Comparison of ENCODE assay signal across 8 cellular contexts in the genomic region with DNA sequence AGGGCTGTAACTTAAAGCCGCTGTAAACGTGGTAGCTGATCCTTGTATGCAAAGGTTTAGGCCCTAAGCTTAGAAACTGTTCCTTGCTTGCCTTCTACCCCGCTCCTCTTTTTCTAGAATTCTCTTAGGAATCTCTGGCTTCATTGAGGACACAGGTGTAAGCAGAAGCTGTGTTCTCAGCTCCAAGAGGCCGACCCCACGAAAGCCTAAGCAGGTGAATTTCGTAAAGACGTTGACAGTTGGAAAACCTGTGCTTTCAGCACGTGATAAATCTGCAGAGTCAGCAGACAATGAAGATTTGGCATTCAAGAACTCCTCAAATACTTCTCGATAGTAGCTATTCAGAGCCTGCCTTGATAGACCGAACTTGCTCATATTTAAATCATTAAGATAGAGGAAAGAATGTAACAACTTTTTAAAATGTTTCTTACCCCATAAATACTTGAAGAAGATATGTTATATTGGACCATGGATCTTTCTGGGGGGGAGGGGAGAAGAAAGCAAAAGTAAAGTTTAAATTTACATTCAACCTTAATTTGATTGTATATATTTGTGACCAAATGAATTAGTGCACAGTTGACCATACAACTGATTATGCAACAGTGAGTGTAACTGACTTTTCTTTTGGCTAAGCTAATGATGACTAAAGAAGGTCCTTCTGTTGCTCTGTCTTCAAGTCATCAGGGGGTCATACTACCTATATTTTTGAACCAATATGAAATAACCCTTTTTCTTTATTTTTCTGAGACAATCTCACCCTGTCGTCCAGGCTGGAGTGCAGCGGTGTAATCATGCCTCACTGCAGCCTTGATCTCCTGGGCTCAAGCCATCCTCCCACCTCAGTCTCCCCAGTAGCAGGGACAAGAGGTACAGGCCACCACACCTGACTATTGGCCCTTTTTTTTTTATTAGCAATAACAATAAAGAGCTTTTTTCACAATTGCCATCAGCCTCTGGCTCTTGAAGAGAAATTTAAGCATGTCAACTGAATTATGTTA. TPM values are rescaled to one million over a fixed set of nuclear protein-coding genes. Genes with fewer than 3 reads are reported as not detected.
A peak's percentile ranks its signal among the peaks of the same experiment; 100 is the strongest.
DNase-seq lines count a peak whose midpoint lies in the region; ATAC-seq and TF ChIP-seq lines count a peak whose summit lies in the region.

No MANE protein-coding gene starts in this region.

- H2AFZ ChIP-seq in ACC112 (ENCODE audit: low read length, unreplicated experiment): no peak overlapping the region

- ATAC-seq in T-cell (replicated peaks in 1 of 4) (no peak), HG03095 (IDR thresholded peaks at IDR 0.05; ENCODE audit: unreplicated experiment) (no peak)

- POLR2A ChIA-PET in T-cell (lab: Charles Lee): interaction anchor here (0.5 to 1.3 kb wide), 4 partner anchors 9 to 1604 kb away, joined by 3 to 12 read pairs (median 4); no protein-coding TSS in a partner anchor

- peaks cover 0 to 5% (median 0%) of the 10 kb centered on the region in 3 donors for H3K9me3 Mint-ChIP-seq in T-cell

- no peaks in the 10 kb centered on the region for H3K27me3 ChIP-seq in ACC112 (ENCODE audit: insufficient read depth, low read length)

- TF ChIP-seq CTCF in GM12865 (IDR thresholded peaks at IDR 0.05; ENCODE audit: insufficient read depth, low read depth, low read length, missing control alignments) (no peak), retinal pigment epithelial cell (conservative IDR thresholded peaks at IDR 0.05; ENCODE audit: low read depth, low read length) (no peak)

- H3K27me3 Mint-ChIP-seq in T-cell: no peaks in the 10 kb centered on the region

- peak overlapping the region; percentile 87 for H3K4me3 ChIP-seq in ACC112 (ENCODE audit: low read depth, low read length)
- H3K4me3 ChIP-seq in GM12865 (ENCODE audit: low read depth, low read length): peak overlapping the region; percentile 86
- peak overlapping the region; percentile 94 for H3K4me3 ChIP-seq in retinal pigment epithelial cell (ENCODE audit: low read length)

- peaks cover 20% of the 10 kb centered on the region for H3K4me1 ChIP-seq in ACC112 (ENCODE audit: control insufficient read depth, insufficient read depth, low read length, unreplicated experiment)

- no peaks in the 10 kb centered on the region for H3K36me3 ChIP-seq in ACC112 (ENCODE audit: insufficient read depth, low read length)

- DNase-seq in GM12865 (ENCODE audit: low read depth) (peak; percentile 68), T-cell (no peak), fibroblast of peridontal ligament (ENCODE audit: extremely low read depth) (peak; percentile 15), retinal pigment epithelial cell (ENCODE audit: low read depth) (no peak), GM19238 (ENCODE audit: insufficient read length, low spot score) (no peak), A172 (ENCODE audit: low spot score) (no peak)

- no peaks in the 10 kb centered on the region for H3K36me3 Mint-ChIP-seq in T-cell

- H3K27ac ChIP-seq in ACC112 (ENCODE audit: low read depth, low read length): peak overlapping the region; percentile 90

- CTCF ChIA-PET in T-cell (lab: Charles Lee): interaction anchor here (0.5 to 1.5 kb wide), 5 partner anchors 9 to 680 kb away, joined by 3 to 7 read pairs (median 3); no protein-coding TSS in a partner anchor

- H3K4me3 Mint-ChIP-seq in T-cell: peak overlapping the region; percentile 85 to 98 (median 90)

- H3K4me1 Mint-ChIP-seq in T-cell: peaks cover 50 to 60% (median 58%) of the 10 kb centered on the region in 3 donors

- peak overlapping the region; percentile 91 to 94 for H3K27ac Mint-ChIP-seq in T-cell

- H3K79me2 ChIP-seq in ACC112 (ENCODE audit: control insufficient read depth, insufficient read depth, low read length, unreplicated experiment): peaks cover 53% of the 10 kb centered on the region

RNA-seq across cellular contexts. Expression of gene GDI2, which starts 1.2 kb away (rescaled TPM):
- 100 to 1,000 TPM in 4 of 5 donors, 10 to 100 TPM in 1; 96.2 to 130 (median 118) TPM for total RNA-seq in T-cell
- 447 and 488 TPM in 2 replicates for total RNA-seq in A172 (2014; rRNA removed; shearing (Covaris generic))

Comparison
In these comparisons a context has a peak if more than half of its experiments do, and no peak if none do; other contexts are left out.
1. DNase-seq: peak in GM12865 (single experiment) and fibroblast of peridontal ligament (single experiment); none in T-cell (0 of 34), retinal pigment epithelial cell (single experiment), GM19238 (single experiment) and A172 (single experiment).
2. Peak in every context shown above with its lines, with median percentiles within 50 percentile points of each other: H3K4me3 ChIP-seq.